Comparison of ENCODE assay signal across 12 cellular contexts in the genomic region with DNA sequence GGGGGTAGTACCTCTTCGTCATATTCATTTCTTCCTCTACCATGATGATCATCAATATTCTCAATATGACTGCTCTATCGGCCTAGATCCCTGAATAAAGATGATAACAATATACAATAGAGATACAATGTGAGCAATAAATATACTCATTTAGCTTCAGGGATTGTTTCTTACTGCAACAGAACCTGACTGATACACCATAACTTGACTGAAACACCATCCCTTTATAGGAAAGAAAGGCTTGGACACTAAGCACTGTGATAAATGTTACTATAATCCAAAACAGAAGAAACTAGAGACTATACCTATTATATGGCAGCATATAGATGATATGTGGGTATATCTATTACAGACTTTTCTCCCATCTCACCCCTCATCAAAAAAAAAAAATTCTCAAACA. TPM values are rescaled to one million over a fixed set of nuclear protein-coding genes. Genes with fewer than 3 reads are reported as not detected.
"Had no signal": no experiment of that assay in that cellular context is flagged by ENCODE, and none has a peak within 500 bp of the region (broad histone marks: within the 10 kb centered on the region; RNA-seq: fewer than 3 reads in every experiment).

No MANE protein-coding gene starts in this region.

- ATAC-seq: natural killer cell treated with Interleukin-12 subunit alpha and Interleukin-12 subunit beta and Interleukin-15 and Interleukin-18, amount 100 ng/mL, for 72 hours had no signal

- H3K4me3 ChIP-seq: cardiac muscle cell, skin epidermis had no signal

- H3K27ac ChIP-seq: cardiac muscle cell had no signal

- H3K9me3 ChIP-seq: stomach, tibial nerve had no signal

- H3K27me3 ChIP-seq: cardiac muscle cell, stomach, tibial nerve had no signal

- DNase-seq: activated CD4-positive, alpha-beta memory T cell treated with anti-CD3 and anti-CD28 coated beads for 36 hours; activated CD4-positive, alpha-beta T cell treated with anti-CD3 and anti-CD28 coated beads for 1 hour; activated T-cell treated with anti-CD3 and anti-CD28 coated beads, Interleukin-2, amount 50 U/mL, for 48 hours; effector CD4-positive, alpha-beta T cell; mammary epithelial cell; occipital lobe; stomach; T-helper 9 cell had no signal

- H3K36me3 ChIP-seq: cardiac muscle cell, stomach, tibial nerve had no signal

RNA-seq across cellular contexts. Expression of a gene that starts 1.2 kb away (rescaled TPM):
- total RNA-seq: activated CD4-positive, alpha-beta memory T cell treated with anti-CD3 and anti-CD28 coated beads for 36 hours; natural killer cell treated with Interleukin-12 subunit alpha and Interleukin-12 subunit beta and Interleukin-15 and Interleukin-18, amount 100 ng/mL, for 72 hours had no signal
- polyA plus RNA-seq: cardiac muscle cell had no signal
